29 cellular contexts compared by ENCODE assay signal in the genomic region with DNA sequence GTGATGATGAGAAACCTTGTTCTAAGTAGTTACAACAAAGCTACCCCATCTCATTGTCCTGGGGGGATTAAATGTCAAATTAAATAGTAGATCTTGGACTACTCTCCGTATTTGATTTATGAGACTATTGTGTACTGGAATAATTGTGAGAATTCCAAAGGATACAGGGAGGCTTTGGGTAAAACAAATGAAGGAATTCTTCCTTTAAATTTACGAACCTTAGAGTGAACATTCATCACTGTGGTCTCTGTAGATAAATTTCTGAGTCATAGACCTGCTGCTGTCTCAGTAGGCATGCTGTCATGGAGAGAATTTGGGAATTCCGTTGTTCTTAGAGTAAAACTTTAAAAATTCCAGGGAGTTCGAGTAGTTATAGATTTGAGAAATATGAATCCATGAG.
DNase-seq lines count a peak whose midpoint lies in the region; FAIRE-seq and TF ChIP-seq lines count a peak whose summit lies in the region.
"Had no signal": no experiment of that assay in that cellular context is flagged by ENCODE, and none has a peak within 500 bp of the region (broad histone marks: within the 10 kb centered on the region; RNA-seq: fewer than 3 reads in every experiment).

No MANE protein-coding gene starts in this region.

- H3K9me3 ChIP-seq in breast epithelium, result no peaks in the 10 kb centered on the region
- no peaks in the 10 kb centered on the region for H3K9me3 ChIP-seq in PC-9 (ENCODE audit: insufficient read depth, low read depth)
- no peaks in the 10 kb centered on the region for H3K9me3 ChIP-seq in mammary epithelial cell (replicated peaks; ENCODE audit: insufficient read depth, low read length)
- H3K9me3 ChIP-seq in neuronal stem cell (replicated peaks in 1 of 2; ENCODE audit: control insufficient read depth in 2 of 2, insufficient read depth in 1 of 2, low read depth in 1 of 2, low read length in 2 of 2), result no peaks in the 10 kb centered on the region
- H3K9me3 ChIP-seq: BLaER1 treated with 17β-estradiol and CSF1 and Interleukin-3, amounts not matched to agents 10 nM and 100 nM had no signal

- no peak overlapping the region for H2BK12ac ChIP-seq in neuronal stem cell (ENCODE audit: low read length)

- no peak overlapping the region for H3K4me3 Mint-ChIP-seq in MCF 10A (ENCODE audit: unreplicated experiment)
- H3K4me3 Mint-ChIP-seq: CD4-positive, alpha-beta memory T cell; GM23338; H9; HFFc6; T-cell had no signal

- H4K8ac ChIP-seq in neuronal stem cell (ENCODE audit: low read depth, low read length), result no peak overlapping the region

- no peak overlapping the region for H3K14ac ChIP-seq in neuronal stem cell (ENCODE audit: low read length)

- dilution Hi-C loops in mammary epithelial cell (cut with HindIII; ENCODE audit: low sequenced_read_pairs), result no loop called here

- no peaks in the 10 kb centered on the region for H3K27me3 Mint-ChIP-seq in MCF 10A (ENCODE audit: insufficient read depth, unreplicated experiment)
- H3K27me3 Mint-ChIP-seq: CD4-positive, alpha-beta memory T cell; T-cell had no signal

- TF ChIP-seq CTCF in MCF 10A (IDR thresholded peaks at IDR 0.05; ENCODE audit: unreplicated experiment), result no peak
- TF ChIP-seq CTCF in breast epithelium (IDR thresholded peaks at IDR 0.05), result no peak
- no peak for TF ChIP-seq CTCF in PC-9 (conservative IDR thresholded peaks at IDR 0.05)
- TF ChIP-seq CTCF in mammary epithelial cell (conservative IDR thresholded peaks at IDR 0.05 in 1 of 2, IDR thresholded peaks at IDR 0.05 in 1 of 2; ENCODE audit: extremely low read depth in 1 of 2, insufficient read depth in 1 of 2, low read depth in 1 of 2, low read length in 2 of 2), result no peak

- H2BK5ac ChIP-seq in neuronal stem cell (ENCODE audit: low read length), result no peak overlapping the region

- POLR2A ChIA-PET in MCF 10A (lab: Yijun Ruan, JAX) (no interaction called here), PC-9 (lab: Charles Lee; ENCODE audit: unreplicated experiment) (no interaction called here)

- H3K79me1 ChIP-seq in neuronal stem cell (ENCODE audit: low read depth, low read length), result no peaks in the 10 kb centered on the region

- 46% methylated on average over 4 of the region's 4 CpGs for WGBS in mammary epithelial cell (ENCODE audit: low coverage, missing lambda C conversion rate)
- no CpG with 5 or more reads among the region's 4 CpGs for WGBS in neuronal stem cell (ENCODE audit: extremely low coverage in 2 of 2, insufficient read length in 2 of 2, insufficient replicate concordance in 1 of 2), 2 donors

- H3K18ac ChIP-seq in neuronal stem cell (ENCODE audit: low read length), result no peak overlapping the region

- CTCF ChIA-PET in MCF 10A (lab: Yijun Ruan, JAX) (interaction anchor here (0.5 kb wide), 1 partner anchor 391 kb away, joined by 3 read pairs; no protein-coding TSS in a partner anchor), PC-9 (lab: Charles Lee) (no interaction called here), mammary epithelial cell (lab: Charles Lee; ENCODE audit: low non-redundant PET) (no interaction called here)

- H2BK15ac ChIP-seq in neuronal stem cell (ENCODE audit: low read length), result no peak overlapping the region

- in situ Hi-C loops in mammary epithelial cell (cut with MboI; ENCODE audit: low sequenced_read_pairs in 2 of 2), result no loop called here

- peak; percentile 7 for DNase-seq in MCF 10A (ENCODE audit: unreplicated experiment)
- no peak for DNase-seq in breast epithelium (ENCODE audit: low spot score in 2 of 2)
- DNase-seq in PC-9, result no peak
- DNase-seq in mammary epithelial cell, result peak; percentile 8
- DNase-seq in urothelium cell line (ENCODE audit: low spot score), result peak; percentile 8
- no peak for DNase-seq in NCI-H446 treated with DMSO at 0.1 percent for 48 hours (lab: John Stamatoyannopoulos, UW)
- no peak for DNase-seq in neuronal stem cell (ENCODE audit: low spot score)
- DNase-seq in foreskin melanocyte, result no peak
- DNase-seq: 8988T; AML-193; CD4-positive, alpha-beta memory T cell; COR-L47; DMS53; H9; HFFc6; Karpas-422; NCI-H1105 treated with DMSO at 0.1 percent for 48 hours; NCI-H146; NCI-H2029; NCI-H226; NCI-H524; NCI-H774; RPMI8226; SHP77; T-cell had no signal

- no peak overlapping the region for H3K4ac ChIP-seq in neuronal stem cell (ENCODE audit: low read length)

- H3K27ac Mint-ChIP-seq in MCF 10A (ENCODE audit: low read depth, unreplicated experiment), result no peak overlapping the region
- H3K27ac Mint-ChIP-seq: CD4-positive, alpha-beta memory T cell; GM23338; H9; HFFc6; T-cell had no signal

- no peak overlapping the region for H3K23ac ChIP-seq in neuronal stem cell (ENCODE audit: low read depth, low read length, poor library complexity)

- H4K91ac ChIP-seq in neuronal stem cell (ENCODE audit: low read depth, low read length, poor library complexity), result no peak overlapping the region

- no peaks in the 10 kb centered on the region for H3K27me3 ChIP-seq in breast epithelium
- no peaks in the 10 kb centered on the region for H3K27me3 ChIP-seq in PC-9 (ENCODE audit: insufficient read depth, low read depth)
- no peaks in the 10 kb centered on the region for H3K27me3 ChIP-seq in mammary epithelial cell (ENCODE audit: insufficient read depth, low read length)
- no peaks in the 10 kb centered on the region for H3K27me3 ChIP-seq in neuronal stem cell (ENCODE audit: control insufficient read depth in 3 of 3, insufficient read depth in 3 of 3, low read depth in 1 of 3, low read length in 3 of 3)
- H3K27me3 ChIP-seq: BLaER1 treated with 17β-estradiol and CSF1 and Interleukin-3, amounts not matched to agents 10 nM and 100 nM had no signal

- no peak overlapping the region for H2BK120ac ChIP-seq in neuronal stem cell (ENCODE audit: low read depth, low read length)

- FAIRE-seq in urothelium cell line (lab: Jason Lieb, UNC), result no peak
- FAIRE-seq: G401.6, HepG2 had no signal

- 0 out of 2 replicates have a peak overlapping the region, but pooled peaks have one; percentile 2 for H2AFZ ChIP-seq in PC-9
- no peak overlapping the region for H2AFZ ChIP-seq in mammary epithelial cell (ENCODE audit: low read depth, low read length)
- H2AFZ ChIP-seq in neuronal stem cell (ENCODE audit: low read length), result no peak overlapping the region
- H2AFZ ChIP-seq: GM23338 had no signal

- H4K20me1 ChIP-seq in PC-9 (ENCODE audit: insufficient read depth) (no peaks in the 10 kb centered on the region; the same call in 1 of the 2 replicates), mammary epithelial cell (ENCODE audit: insufficient read depth, low read length) (no peaks in the 10 kb centered on the region)
- H4K20me1 ChIP-seq: BLaER1 treated with 17β-estradiol and CSF1 and Interleukin-3, amounts not matched to agents 10 nM and 100 nM had no signal

- H3K9me3 Mint-ChIP-seq in MCF 10A (ENCODE audit: unreplicated experiment), result no peaks in the 10 kb centered on the region
- H3K9me3 Mint-ChIP-seq: GM23338, H9 had no signal

- no peak overlapping the region for H3K4me2 ChIP-seq in PC-9
- no peak overlapping the region for H3K4me2 ChIP-seq in mammary epithelial cell (ENCODE audit: insufficient read depth, low read depth, low read length)
- no peak overlapping the region for H3K4me2 ChIP-seq in neuronal stem cell (ENCODE audit: insufficient read depth, low read length, poor library complexity, severe bottlenecking)
- H3K4me2 ChIP-seq: GM23338 had no signal

- H3K79me2 ChIP-seq in PC-9 (ENCODE audit: low read depth) (no peaks in the 10 kb centered on the region), mammary epithelial cell (ENCODE audit: insufficient read depth, low read length) (no peaks in the 10 kb centered on the region)

- intact Hi-C loops in MCF 10A (cut with micrococcal nuclease) (no loop called here), breast epithelium (cut with DNase I; ENCODE audit: low total_unique reads) (no loop called here), PC-9 (cut with micrococcal nuclease; ENCODE audit: unreplicated experiment) (no loop called here), mammary epithelial cell (cut with micrococcal nuclease) (no loop called here)

- no peaks in the 10 kb centered on the region for H3K4me1 ChIP-seq in breast epithelium
- H3K4me1 ChIP-seq in PC-9 (replicated peaks; ENCODE audit: insufficient read depth), result no peaks in the 10 kb centered on the region
- no peaks in the 10 kb centered on the region for H3K4me1 ChIP-seq in mammary epithelial cell (ENCODE audit: insufficient read depth, low read length)
- H3K4me1 ChIP-seq in neuronal stem cell (ENCODE audit: control insufficient read depth in 2 of 2, insufficient read depth in 1 of 2, low read depth in 1 of 2, low read length in 2 of 2), result no peaks in the 10 kb centered on the region

- H3F3A ChIP-seq in PC-9 (ENCODE audit: insufficient read depth, low read depth), result no peaks in the 10 kb centered on the region

- no peak overlapping the region for H2AK5ac ChIP-seq in neuronal stem cell (ENCODE audit: low read depth, low read length)

- H3K36me3 ChIP-seq in breast epithelium (no peaks in the 10 kb centered on the region), PC-9 (ENCODE audit: low read depth) (no peaks in the 10 kb centered on the region), mammary epithelial cell (ENCODE audit: insufficient read depth, low read length) (no peaks in the 10 kb centered on the region), neuronal stem cell (replicated peaks in 1 of 2; ENCODE audit: control insufficient read depth in 2 of 2, insufficient read depth in 2 of 2, low read length in 2 of 2) (no peaks in the 10 kb centered on the region)
- H3K36me3 ChIP-seq: BLaER1 treated with 17β-estradiol and CSF1 and Interleukin-3, amounts not matched to agents 10 nM and 100 nM had no signal

- BruUV-seq in MCF 10A (replicated peaks; lab: Mats Ljungman, UMichigan) (no TSS peak), PC-9 (replicated peaks; lab: Mats Ljungman, UMichigan) (no TSS peak), mammary epithelial cell (replicated peaks; lab: Mats Ljungman, UMichigan) (no TSS peak)

- H3K4me1 Mint-ChIP-seq in MCF 10A (ENCODE audit: insufficient read depth, unreplicated experiment), result peaks cover 11% of the 10 kb centered on the region
- H3K4me1 Mint-ChIP-seq: CD4-positive, alpha-beta memory T cell; GM23338; H9; T-cell had no signal

- H3K27ac ChIP-seq in breast epithelium, result no peak overlapping the region
- no peak overlapping the region for H3K27ac ChIP-seq in PC-9
- no peak overlapping the region for H3K27ac ChIP-seq in mammary epithelial cell (ENCODE audit: insufficient read depth, low read depth, low read length)
- H3K27ac ChIP-seq in neuronal stem cell (replicated peaks; ENCODE audit: low read length), result no peak overlapping the region
- H3K27ac ChIP-seq: BLaER1 treated with 17β-estradiol and CSF1 and Interleukin-3, amounts not matched to agents 10 nM and 100 nM had no signal

- TF ChIP-seq POLR2A in breast epithelium (IDR thresholded peaks at IDR 0.05), result no peak

- no peak overlapping the region for H3K9ac ChIP-seq in mammary epithelial cell (ENCODE audit: insufficient read depth, low read length)
- no peak overlapping the region for H3K9ac ChIP-seq in neuronal stem cell (ENCODE audit: low read depth, low read length, poor library complexity)
- H3K9ac ChIP-seq: BLaER1 treated with 17β-estradiol and CSF1 and Interleukin-3, amounts not matched to agents 10 nM and 100 nM had no signal

- H3K9me2 ChIP-seq in PC-9 (ENCODE audit: insufficient read depth), result peaks cover 4% of the 10 kb centered on the region; the same call in 1 of the 2 replicates

- H3K4me3 ChIP-seq in breast epithelium (no peak overlapping the region), PC-9 (no peak overlapping the region), mammary epithelial cell (replicated peaks in 1 of 3; ENCODE audit: insufficient read depth in 1 of 3, low read depth in 2 of 3, low read length in 3 of 3) (no peak overlapping the region), neuronal stem cell (ENCODE audit: low read length in 2 of 2) (no peak overlapping the region)
- H3K4me3 ChIP-seq: BLaER1 treated with 17β-estradiol and CSF1 and Interleukin-3, amounts not matched to agents 10 nM and 100 nM; GM23338 had no signal

- no peaks in the 10 kb centered on the region for H3K36me3 Mint-ChIP-seq in MCF 10A (ENCODE audit: insufficient read depth, unreplicated experiment)
- H3K36me3 Mint-ChIP-seq: CD4-positive, alpha-beta memory T cell; T-cell had no signal

Comparison
In these comparisons a context has a peak if more than half of its experiments do, and no peak if none do; other contexts are left out.
1. DNase-seq: peak in MCF 10A (single experiment), mammary epithelial cell (single experiment) and urothelium cell line (single experiment); none in breast epithelium (0 of 2), PC-9 (0 of 2), NCI-H446 treated with DMSO at 0.1 percent for 48 hours (single experiment), neuronal stem cell (single experiment) and foreskin melanocyte (single experiment).